In genomic region chr17:63819585-63820537, GRCh38 we compare ENCODE assay signal across 2 cellular contexts.
TF ChIP-seq lines count a peak whose summit lies in the region.

No MANE protein-coding gene starts in this region.

TF ChIP-seq in WTC11, 78 proteins besides CTCF, POLR2A, EP300 and RAD21 (continues in another document):
- no peak for TF ChIP-seq AR (CRISPR knock-in tag; IDR thresholded peaks at IDR 0.05)
- no peak for TF ChIP-seq HMGXB4 (CRISPR knock-in tag; IDR thresholded peaks at IDR 0.05)
- TF ChIP-seq ZNF512 (CRISPR knock-in tag; IDR thresholded peaks at IDR 0.05; ENCODE audit: borderline replicate concordance) = no peak
- no peak for TF ChIP-seq JAZF1 (CRISPR knock-in tag; IDR thresholded peaks at IDR 0.05)
- TF ChIP-seq RELA (CRISPR knock-in tag; IDR thresholded peaks at IDR 0.05; ENCODE audit: borderline replicate concordance) = no peak
- TF ChIP-seq FOXK1 (CRISPR knock-in tag; IDR thresholded peaks at IDR 0.05) = no peak
- TF ChIP-seq KAT7 (CRISPR knock-in tag; IDR thresholded peaks at IDR 0.05; ENCODE audit: borderline replicate concordance) = no peak
- TF ChIP-seq SOX15 (CRISPR knock-in tag; IDR thresholded peaks at IDR 0.05) = no peak
- TF ChIP-seq MXD4 (CRISPR knock-in tag; IDR thresholded peaks at IDR 0.05; ENCODE audit: borderline replicate concordance) = no peak
- no peak for TF ChIP-seq NFE2L1 (CRISPR knock-in tag; IDR thresholded peaks at IDR 0.05)
- no peak for TF ChIP-seq NR1H2 (CRISPR knock-in tag; IDR thresholded peaks at IDR 0.05)
- TF ChIP-seq IRF1 (CRISPR knock-in tag; IDR thresholded peaks at IDR 0.05) = no peak
- TF ChIP-seq ZSCAN18 (CRISPR knock-in tag; IDR thresholded peaks at IDR 0.05) = no peak
- TF ChIP-seq ETV6 (CRISPR knock-in tag; IDR thresholded peaks at IDR 0.05) = no peak
- no peak for TF ChIP-seq IRF2 (CRISPR knock-in tag; IDR thresholded peaks at IDR 0.05; ENCODE audit: borderline replicate concordance, low read depth)
- no peak for TF ChIP-seq CBFB (CRISPR knock-in tag; IDR thresholded peaks at IDR 0.05; ENCODE audit: low read depth)
- no peak for TF ChIP-seq STAT6 (CRISPR knock-in tag; conservative IDR thresholded peaks at IDR 0.05; ENCODE audit: low read depth)

TF ChIP-seq in endothelial cell of umbilical vein, 7 proteins besides CTCF, POLR2A, EP300 and RAD21:
- no peak for TF ChIP-seq FOS (IDR thresholded peaks at IDR 0.05; ENCODE audit: borderline replicate concordance, insufficient read depth, low read length)
- no peak for TF ChIP-seq POLR2AphosphoS5 (IDR thresholded peaks at IDR 0.05; ENCODE audit: insufficient read depth, low read depth, low read length)
- no peak for TF ChIP-seq EZH2 (IDR thresholded peaks at IDR 0.05; ENCODE audit: borderline replicate concordance, low read depth, low read length, severe bottlenecking)
- no peak for TF ChIP-seq MYC (IDR thresholded peaks at IDR 0.05; ENCODE audit: low read depth, low read length)
- TF ChIP-seq MAX (IDR thresholded peaks at IDR 0.05; ENCODE audit: insufficient read depth, insufficient read length) = no peak
- TF ChIP-seq GATA2 (IDR thresholded peaks at IDR 0.05; ENCODE audit: insufficient read depth, insufficient read length, low read depth, low read length) = no peak
- no peak for TF ChIP-seq JUN (IDR thresholded peaks at IDR 0.05; ENCODE audit: borderline replicate concordance, insufficient read depth, insufficient read length, low read depth)
